28 cellular contexts compared by ENCODE assay signal in the genomic region with DNA sequence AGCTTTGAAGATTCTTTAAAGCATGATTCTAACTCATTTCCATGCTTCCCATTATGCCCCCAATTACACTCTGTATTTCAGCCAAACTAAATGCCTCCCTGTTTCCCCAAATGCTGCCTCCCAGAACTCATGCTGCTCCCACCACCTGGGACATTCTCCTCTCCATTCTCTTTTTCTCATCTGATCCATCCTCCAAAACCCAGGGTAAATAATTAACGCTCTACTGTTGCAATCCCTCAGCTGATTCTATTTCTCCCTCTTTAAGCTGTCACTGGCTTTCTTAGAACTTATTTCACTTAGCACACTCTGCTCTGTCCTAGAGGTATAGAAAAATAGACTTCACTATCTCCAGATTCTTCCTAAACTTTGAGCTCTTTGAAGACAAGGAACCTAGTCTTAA.
"Had no signal": no experiment of that assay in that cellular context is flagged by ENCODE, and none has a peak within 500 bp of the region (broad histone marks: within the 10 kb centered on the region; RNA-seq: fewer than 3 reads in every experiment).

No MANE protein-coding gene starts in this region.

- H3K36me3 ChIP-seq: ovary, sigmoid colon, thyroid gland, transverse colon, vagina had no signal

- DNase-seq: hypothalamus; immature natural killer cell; kidney; left colon; left ventricle myocardium inferior; midbrain; mucosa of descending colon; naive thymus-derived CD4-positive, alpha-beta T cell; ovary; retina; right cardiac atrium; sigmoid colon; spleen; stimulated activated CD4-positive, alpha-beta T cell treated with anti-CD3 and anti-CD28 coated beads, Interleukin-4, amount 100 ng/mL, for 24 hours; stimulated activated naive CD4-positive, alpha-beta T cell treated with Interleukin-2 at 50 U/mL for 16 hours; stimulated activated naive CD8-positive, alpha-beta T cell treated with anti-CD3 and anti-CD28 coated beads, Interleukin-15, amount 100 ng/mL, for 72 hours; substantia nigra; thyroid gland; transverse colon; upper lobe of left lung had no signal

- H3K36me3 Mint-ChIP-seq: memory B cell had no signal

- H3K27me3 ChIP-seq: ovary, sigmoid colon, spleen, thyroid gland, transverse colon, upper lobe of left lung, vagina had no signal

- H3K27ac ChIP-seq: left ventricle myocardium inferior, ovary, sigmoid colon, spleen, thyroid gland, transverse colon, upper lobe of left lung, vagina had no signal

- H3K4me3 Mint-ChIP-seq: immature natural killer cell; memory B cell; naive thymus-derived CD4-positive, alpha-beta T cell; natural killer cell treated with Interleukin-12 subunit alpha and Interleukin-12 subunit beta and Interleukin-15 and Interleukin-18, amount 100 ng/mL, for 72 hours; stimulated activated effector memory CD8-positive, alpha-beta T cell treated with anti-CD3 and anti-CD28 coated beads, Interleukin-12 subunit alpha, Interleukin-12 subunit beta, amount 100 ng/mL, for 72 hours; stimulated activated naive CD8-positive, alpha-beta T cell treated with anti-CD3 and anti-CD28 coated beads, Interleukin-15, amount 100 ng/mL, for 72 hours had no signal

- H3K4me3 ChIP-seq: left ventricle myocardium inferior, lung, mucosa of descending colon, ovary, sigmoid colon, spleen, thyroid gland, transverse colon, upper lobe of left lung, vagina had no signal

- H3K27me3 Mint-ChIP-seq: memory B cell; natural killer cell treated with Interleukin-12 subunit alpha and Interleukin-12 subunit beta and Interleukin-15 and Interleukin-18, amount 100 ng/mL, for 72 hours; progenitor cell of endocrine pancreas; stimulated activated naive CD8-positive, alpha-beta T cell treated with anti-CD3 and anti-CD28 coated beads, Interleukin-15, amount 100 ng/mL, for 72 hours had no signal

- FAIRE-seq: islet of Langerhans, kidney, small intestine had no signal

- H3K27ac Mint-ChIP-seq: memory B cell; natural killer cell treated with Interleukin-12 subunit alpha and Interleukin-12 subunit beta and Interleukin-15 and Interleukin-18, amount 100 ng/mL, for 72 hours; stimulated activated effector memory CD8-positive, alpha-beta T cell treated with anti-CD3 and anti-CD28 coated beads, Interleukin-12 subunit alpha, Interleukin-12 subunit beta, amount 100 ng/mL, for 72 hours; stimulated activated naive CD8-positive, alpha-beta T cell treated with anti-CD3 and anti-CD28 coated beads, Interleukin-15, amount 100 ng/mL, for 72 hours had no signal

- ATAC-seq: left colon; mucosa of descending colon; naive thymus-derived CD4-positive, alpha-beta T cell; natural killer cell treated with Interleukin-12 subunit alpha and Interleukin-12 subunit beta and Interleukin-15 and Interleukin-18, amount 100 ng/mL, for 72 hours; right cardiac atrium; stimulated activated effector memory CD8-positive, alpha-beta T cell treated with anti-CD3 and anti-CD28 coated beads, Interleukin-12 subunit alpha, Interleukin-12 subunit beta, amount 100 ng/mL, for 72 hours; stimulated activated naive CD8-positive, alpha-beta T cell treated with anti-CD3 and anti-CD28 coated beads, Interleukin-15, amount 100 ng/mL, for 72 hours had no signal

- H3K4me1 ChIP-seq: sigmoid colon, spleen, transverse colon, upper lobe of left lung, vagina had no signal

- H3K9me3 ChIP-seq: left ventricle myocardium inferior, mucosa of descending colon, ovary, sigmoid colon, spleen, thyroid gland, transverse colon, upper lobe of left lung, vagina had no signal
